8 cellular contexts compared by ENCODE assay signal in the genomic region with DNA sequence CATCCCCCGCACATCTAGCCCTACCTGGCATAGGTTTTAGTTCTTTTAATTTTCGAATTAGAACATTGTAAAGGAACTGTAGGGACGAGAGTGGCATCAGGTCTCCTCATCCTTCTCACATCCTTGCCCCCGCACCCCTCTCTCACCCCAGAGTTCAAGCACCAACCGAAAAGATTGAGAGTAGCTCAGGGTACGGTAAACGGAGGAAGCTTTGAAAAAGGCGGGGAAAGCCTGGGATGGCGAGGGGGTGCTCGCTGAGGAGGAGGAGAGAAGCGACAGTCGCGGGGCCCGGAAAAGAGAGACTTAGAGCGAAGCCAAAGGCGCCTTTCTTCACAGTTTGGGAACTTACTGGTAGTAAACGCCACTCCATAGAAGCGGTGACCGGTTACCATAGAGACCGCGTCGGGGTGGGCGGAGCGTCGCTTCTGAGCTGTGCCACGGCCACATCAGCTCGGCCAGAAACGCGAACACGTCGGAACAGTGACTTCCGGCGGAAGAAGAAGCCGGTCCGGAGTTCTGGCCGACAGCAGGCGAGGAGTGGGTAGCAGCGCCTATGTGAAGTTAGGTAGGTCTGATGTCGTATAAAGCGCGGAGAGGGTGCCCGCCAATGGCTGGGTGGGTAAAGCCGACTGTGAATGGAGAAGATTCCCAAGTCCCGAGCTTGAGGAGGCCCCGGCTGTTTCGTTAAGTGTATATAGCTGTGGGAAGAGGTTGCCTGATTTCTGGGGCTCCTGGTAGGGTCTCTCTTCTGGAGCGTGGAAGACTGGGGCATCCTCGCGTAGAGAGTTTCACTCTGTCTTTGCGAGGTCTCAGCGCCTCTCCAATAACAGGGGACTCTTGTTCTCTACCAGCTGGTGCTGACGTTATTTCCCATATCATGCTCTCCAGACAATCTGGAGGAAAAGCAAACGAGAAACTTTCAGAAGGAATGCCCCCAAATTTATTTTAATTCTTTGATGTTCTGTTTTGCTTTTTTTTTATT. TPM values are rescaled to one million over a fixed set of nuclear protein-coding genes. Genes with fewer than 3 reads are reported as not detected.
DNase-seq lines count a peak whose midpoint lies in the region; ATAC-seq and TF ChIP-seq lines count a peak whose summit lies in the region.

A gene with protein sequence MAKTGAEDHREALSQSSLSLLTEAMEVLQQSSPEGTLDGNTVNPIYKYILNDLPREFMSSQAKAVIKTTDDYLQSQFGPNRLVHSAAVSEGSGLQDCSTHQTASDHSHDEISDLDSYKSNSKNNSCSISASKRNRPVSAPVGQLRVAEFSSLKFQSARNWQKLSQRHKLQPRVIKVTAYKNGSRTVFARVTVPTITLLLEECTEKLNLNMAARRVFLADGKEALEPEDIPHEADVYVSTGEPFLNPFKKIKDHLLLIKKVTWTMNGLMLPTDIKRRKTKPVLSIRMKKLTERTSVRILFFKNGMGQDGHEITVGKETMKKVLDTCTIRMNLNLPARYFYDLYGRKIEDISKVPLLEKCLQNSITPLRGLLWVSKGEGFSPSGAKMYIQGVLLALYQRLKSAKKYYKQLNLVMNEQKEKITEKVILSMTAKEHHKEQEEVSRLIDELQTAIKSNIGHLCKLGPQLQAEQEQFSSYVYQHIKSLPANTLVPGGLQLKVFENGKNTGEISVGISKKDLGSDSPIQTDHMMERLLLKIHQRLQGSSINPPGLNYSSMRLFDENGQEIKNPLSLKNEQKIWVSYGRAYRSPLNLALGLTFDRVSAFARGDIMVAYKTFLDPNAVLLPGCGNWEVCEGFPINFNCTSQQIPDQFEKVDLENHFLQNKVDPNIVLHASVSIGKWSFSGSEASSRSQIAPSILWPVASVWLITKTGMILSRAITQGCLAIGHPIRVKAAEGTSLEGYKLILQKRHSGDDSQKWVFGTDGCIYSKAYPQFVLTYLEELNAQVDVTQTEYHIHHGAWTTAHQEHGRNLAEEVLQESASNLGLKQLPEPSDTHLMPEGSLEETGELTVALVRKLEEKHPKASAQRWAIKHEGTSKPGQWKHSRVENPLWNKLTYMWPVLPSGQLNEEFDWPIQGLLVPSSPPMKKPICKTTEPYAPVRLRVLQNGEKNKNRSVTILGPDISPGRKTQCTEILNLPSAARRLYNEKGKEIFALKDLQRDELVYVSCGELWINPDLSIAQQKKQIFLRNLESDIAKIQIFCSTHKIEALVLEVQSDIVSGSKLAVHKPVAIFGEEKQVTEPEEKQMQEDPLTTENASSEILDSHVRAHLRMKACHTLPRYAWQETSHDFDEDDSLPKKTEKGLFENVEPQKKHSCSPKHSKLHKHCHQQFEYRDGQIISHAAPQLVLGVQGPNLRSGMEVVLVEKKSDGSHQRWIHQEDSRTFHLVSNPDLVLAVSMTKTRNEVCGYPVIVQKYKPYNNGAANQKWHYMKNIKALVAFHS (N-terminal part only) (minus strand): TSS at position 392 of the 982 bp plus-strand sequence. CDS start 41,459 bp downstream, outside the sequence.
A gene with protein sequence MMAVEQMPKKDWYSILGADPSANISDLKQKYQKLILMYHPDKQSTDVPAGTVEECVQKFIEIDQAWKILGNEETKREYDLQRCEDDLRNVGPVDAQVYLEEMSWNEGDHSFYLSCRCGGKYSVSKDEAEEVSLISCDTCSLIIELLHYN (plus strand): TSS at position 513 of the 982 bp plus-strand sequence. CDS start 889 bp downstream, outside the sequence.

- no peak for TF ChIP-seq RAD21 in Ishikawa (IDR thresholded peaks at IDR 0.05; ENCODE audit: low read depth)

- no peaks in the 10 kb centered on the region for H3K4me1 ChIP-seq in esophagus (ENCODE audit: control insufficient read depth in 2 of 2, insufficient read depth in 2 of 2, low read length in 1 of 2)
- H3K4me1 ChIP-seq in mucosa of rectum (ENCODE audit: control insufficient read depth in 2 of 2, insufficient read depth in 2 of 2, low read length in 2 of 2), result peaks cover 6% of the 10 kb centered on the region in 2 donors

- H3K36me3 ChIP-seq in esophagus (ENCODE audit: control insufficient read depth in 2 of 2, insufficient read depth in 2 of 2, low read length in 1 of 2) (no peaks in the 10 kb centered on the region), mucosa of rectum (ENCODE audit: control insufficient read depth in 2 of 2, insufficient read depth in 2 of 2, low read length in 2 of 2) (peaks cover 0 to 3% of the 10 kb centered on the region in 2 donors)

- H3K27ac ChIP-seq in esophagus (ENCODE audit: low read depth in 2 of 2, low read length in 1 of 2) (peak within 1 kb of the TSS; percentile 45 to 77), mucosa of rectum (ENCODE audit: low read depth in 2 of 2, low read length in 2 of 2) (peak within 1 kb of the TSS; percentile 56 to 71)

- 0 to 1% methylated on average over 53 of the region's 53 CpGs for WGBS in esophagus, 2 donors

- H3K27me3 ChIP-seq in esophagus (ENCODE audit: control insufficient read depth in 1 of 2, insufficient read depth in 2 of 2, low read length in 2 of 2), result no peaks in the 10 kb centered on the region
- H3K27me3 ChIP-seq in mucosa of rectum (ENCODE audit: control insufficient read depth in 2 of 2, insufficient read depth in 2 of 2, low read length in 2 of 2), result no peaks in the 10 kb centered on the region

- H3K9me3 ChIP-seq in esophagus (ENCODE audit: control insufficient read depth in 2 of 2, insufficient read depth in 1 of 2, low read depth in 1 of 2, low read length in 1 of 2), result no peaks in the 10 kb centered on the region
- H3K9me3 ChIP-seq in mucosa of rectum (ENCODE audit: control insufficient read depth in 2 of 2, low read length in 2 of 2), result no peaks in the 10 kb centered on the region

- DNase-seq in DMS153 treated with DMSO at 0.1 percent for 48 hours (lab: John Stamatoyannopoulos, UW; ENCODE audit: unreplicated experiment) (peak; percentile 87), OCI-M2 (lab: John Stamatoyannopoulos, UW; ENCODE audit: unreplicated experiment) (peak; percentile 62)
- DNase-seq in activated T-cell treated with anti-CD3 and anti-CD28 coated beads, Interleukin-2, amount 50 U/mL, for 1 hour, result peak; percentile 93
- DNase-seq in stimulated activated CD8-positive, alpha-beta memory T cell treated with anti-CD3 and anti-CD28 coated beads, Interleukin-4, amount 100 ng/mL, for 4 hours (ENCODE audit: low read depth in 2 of 2, low spot score in 1 of 2), result peak; percentile 86

- no peak for TF ChIP-seq EP300 in Ishikawa (IDR thresholded peaks at IDR 0.05; ENCODE audit: borderline replicate concordance)

- H3K4me3 ChIP-seq in esophagus (ENCODE audit: low read depth in 1 of 2, low read length in 2 of 2) (peak within 1 kb of the TSS; percentile 88 to 98), mucosa of rectum (ENCODE audit: low read length in 2 of 2) (peak within 1 kb of the TSS; percentile 89 to 94)

- peak; percentile 99 for ATAC-seq in GM21619 (IDR thresholded peaks at IDR 0.05; ENCODE audit: unreplicated experiment)

- H3K9ac ChIP-seq in mucosa of rectum (ENCODE audit: low read depth in 1 of 2, low read length in 2 of 2), result peak within 1 kb of the TSS; percentile 85 to 90

TF ChIP-seq in Ishikawa, 13 proteins besides CTCF, POLR2A, EP300 and RAD21:
- TF ChIP-seq TAF1 (IDR thresholded peaks at IDR 0.05; ENCODE audit: low read depth), result peak; percentile 87
- TF ChIP-seq USF1 (IDR thresholded peaks at IDR 0.05), result peak; percentile 64
- TF ChIP-seq NFIC (IDR thresholded peaks at IDR 0.05), result no peak
- TF ChIP-seq TCF12 (IDR thresholded peaks at IDR 0.05; ENCODE audit: low read depth), result peak; percentile 48; the same call in 1 of the 2 replicates
- no peak for TF ChIP-seq CEBPB (IDR thresholded peaks at IDR 0.05)
- TF ChIP-seq, protein P1, sequence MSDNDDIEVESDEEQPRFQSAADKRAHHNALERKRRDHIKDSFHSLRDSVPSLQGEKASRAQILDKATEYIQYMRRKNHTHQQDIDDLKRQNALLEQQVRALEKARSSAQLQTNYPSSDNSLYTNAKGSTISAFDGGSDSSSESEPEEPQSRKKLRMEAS (IDR thresholded peaks at IDR 0.05), result peak; percentile 65; the same call in 1 of the 2 replicates

RNA-seq across cellular contexts. Expression of the first gene that starts in this region (rescaled TPM):
- polyA plus RNA-seq in esophagus, result under 1 TPM in 1 of 2 donors, not detected in 1; 0.02 TPM

RNA-seq across cellular contexts. Expression of the second gene that starts in this region (rescaled TPM):
- polyA plus RNA-seq in esophagus, result 1 to 10 TPM; 2.3 to 4.9 TPM

Comparison
In these comparisons a context has a peak if more than half of its experiments do, and no peak if none do; other contexts are left out.
1. Peak in every context shown above with its lines: DNase-seq, ATAC-seq, H3K4me3 ChIP-seq and H3K27ac ChIP-seq.